In genomic region chr7:158814637-158815036, GRCh38 we compare ENCODE assay signal across 8 cellular contexts. TPM values are rescaled to one million over a fixed set of nuclear protein-coding genes. Genes with fewer than 3 reads are reported as not detected.
DNase-seq lines count a peak whose midpoint lies in the region; ATAC-seq and TF ChIP-seq lines count a peak whose summit lies in the region.

No MANE protein-coding gene starts in this region.

- peaks cover 9% of the 10 kb centered on the region for H3K36me3 Mint-ChIP-seq in Calu3 (ENCODE audit: insufficient read depth, unreplicated experiment)

- H3K27ac ChIP-seq in brain microvascular endothelial cell (peak overlapping the region; percentile 50), osteoblast (ENCODE audit: low read depth, low read length) (peak overlapping the region; percentile 97)

- H3K27me3 Mint-ChIP-seq in Calu3 (ENCODE audit: unreplicated experiment): no peaks in the 10 kb centered on the region

- peaks cover 80% of the 10 kb centered on the region for H3K79me2 ChIP-seq in osteoblast (ENCODE audit: insufficient read depth, low read length)

- no peaks in the 10 kb centered on the region for H3K27me3 ChIP-seq in brain microvascular endothelial cell (replicated peaks)
- no peaks in the 10 kb centered on the region for H3K27me3 ChIP-seq in osteoblast (ENCODE audit: insufficient read depth, low read length)

- in situ Hi-C loops in brain microvascular endothelial cell (cut with HindIII; ENCODE audit: low pct_ligation_motif_present, low sequenced_read_pairs): no loop called here

- peak; percentile 33 for ATAC-seq in GM18511 (IDR thresholded peaks at IDR 0.05; ENCODE audit: unreplicated experiment)
- no peak for ATAC-seq in GM19397 (IDR thresholded peaks at IDR 0.05; ENCODE audit: unreplicated experiment)
- ATAC-seq in GM19467 (IDR thresholded peaks at IDR 0.05; ENCODE audit: unreplicated experiment): no peak

- peaks cover 67% of the 10 kb centered on the region for H3K4me1 ChIP-seq in osteoblast (ENCODE audit: insufficient read depth, low read length)

- H2AFZ ChIP-seq in osteoblast (ENCODE audit: low read length): no peak overlapping the region

- H3K4me1 Mint-ChIP-seq in Calu3 (ENCODE audit: low read depth, unreplicated experiment): peaks cover 93% of the 10 kb centered on the region

- H3K9me3 ChIP-seq in osteoblast (ENCODE audit: low read depth, low read length): no peaks in the 10 kb centered on the region

- H3K27ac Mint-ChIP-seq in Calu3 (ENCODE audit: unreplicated experiment): no peak overlapping the region

- H4K20me1 ChIP-seq in osteoblast (ENCODE audit: insufficient read depth, low read length): peaks cover 5% of the 10 kb centered on the region

- no TSS peak for BruUV-seq in Calu3 (replicated peaks; lab: Mats Ljungman, UMichigan)

- CTCF ChIA-PET in Calu3 (lab: Charles Lee): no interaction called here

- H3K4me3 Mint-ChIP-seq in Calu3 (ENCODE audit: low read depth, unreplicated experiment): no peak overlapping the region

- H3K4me3 ChIP-seq in brain microvascular endothelial cell (ENCODE audit: low read depth, low read length) (no peak overlapping the region), osteoblast (ENCODE audit: insufficient read depth, low read length) (no peak overlapping the region)

- H3K4me2 ChIP-seq in osteoblast (ENCODE audit: insufficient read depth, low read length): peak overlapping the region; percentile 87

- no peaks in the 10 kb centered on the region for H3K9me3 Mint-ChIP-seq in Calu3 (ENCODE audit: low read depth, unreplicated experiment)

- no peak for TF ChIP-seq CTCF in brain microvascular endothelial cell (IDR thresholded peaks at IDR 0.05; ENCODE audit: low read depth, low read length, missing control alignments)
- no peak for TF ChIP-seq CTCF in osteoblast (IDR thresholded peaks at IDR 0.05; ENCODE audit: extremely low read depth, low read depth, low read length)
- no peak for TF ChIP-seq CTCF in Calu3 (IDR thresholded peaks at IDR 0.05; ENCODE audit: unreplicated experiment)

- DNase-seq in NAMALWA (ENCODE audit: low spot score): peak; percentile 45
- no peak for DNase-seq in brain microvascular endothelial cell
- DNase-seq in osteoblast (ENCODE audit: insufficient read length, low spot score, missing footprints): no peak
- no peak for DNase-seq in nucleus accumbens (lab: John Stamatoyannopoulos, UW)
- no peak for DNase-seq in Calu3

- intact Hi-C loops in Calu3 (cut with micrococcal nuclease; ENCODE audit: unreplicated experiment): loop anchor here (5.0 kb wide), 1 partner anchor 112 kb away; the partner anchor contains the start of gene NCAPG2

- H3K36me3 ChIP-seq in brain microvascular endothelial cell (replicated peaks) (no peaks in the 10 kb centered on the region), osteoblast (ENCODE audit: insufficient read depth, low read length) (no peaks in the 10 kb centered on the region)

RNA-seq across cellular contexts. Expression of gene ESYT2, which starts 14.7 kb away (rescaled TPM):
- total RNA-seq in osteoblast: 126 and 132 TPM in 2 replicates
- total RNA-seq in Calu3 (2022): 61.2 and 66.6 TPM in 2 replicates

RNA-seq across cellular contexts. Expression of gene DYNC2I1, which starts 41.7 kb away (rescaled TPM):
- 5.9 and 8.0 TPM in 2 replicates for total RNA-seq in osteoblast
- 10.5 and 13.0 TPM in 2 replicates for total RNA-seq in Calu3 (2022)
